ENCODE assay signal across 22 cellular contexts in the genomic region with DNA sequence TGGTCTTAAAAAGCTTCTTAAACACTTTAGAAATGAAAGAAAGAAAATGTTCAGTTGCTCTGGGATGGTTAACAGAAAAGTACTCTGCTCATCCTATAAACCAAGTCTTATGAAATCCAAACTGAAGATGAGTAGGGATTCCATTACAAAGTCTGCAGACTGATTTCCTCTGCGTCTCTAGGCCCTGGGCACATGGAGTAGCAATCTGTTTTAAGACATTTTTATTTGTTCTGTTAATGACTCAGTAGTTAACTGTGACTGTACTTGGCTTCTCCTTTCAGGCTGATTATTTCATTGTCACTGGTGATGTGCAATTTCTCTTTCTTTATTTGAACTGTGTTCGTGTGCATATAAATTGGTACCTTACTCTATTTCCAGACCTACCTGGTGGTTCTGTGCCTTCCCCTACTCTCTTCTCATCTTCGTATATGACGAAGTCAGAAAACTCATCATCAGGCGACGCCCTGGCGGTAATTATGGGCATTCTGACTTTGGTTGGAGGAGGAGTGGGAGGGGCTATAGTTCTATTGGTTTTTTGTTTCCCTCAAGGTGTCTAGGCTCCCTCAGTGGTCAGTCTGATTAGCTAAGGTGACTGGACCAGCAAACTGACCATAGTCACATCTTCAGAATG. TPM values are rescaled to one million over a fixed set of nuclear protein-coding genes. Genes with fewer than 3 reads are reported as not detected.
DNase-seq lines count a peak whose midpoint lies in the region; ATAC-seq, FAIRE-seq and TF ChIP-seq lines count a peak whose summit lies in the region.
"Had no signal": no experiment of that assay in that cellular context is flagged by ENCODE, and none has a peak within 500 bp of the region (broad histone marks: within the 10 kb centered on the region; RNA-seq: fewer than 3 reads in every experiment).

No MANE protein-coding gene starts in this region.

- H3F3A ChIP-seq in GM23248 (ENCODE audit: insufficient read depth), result peaks cover 26% of the 10 kb centered on the region

- intact Hi-C loops in activated naive CD4-positive, alpha-beta T cell treated with anti-CD3 and anti-CD28 coated beads for 36 hours (cut with micrococcal nuclease), result no loop called here
- intact Hi-C loops in K562 (cut with micrococcal nuclease), result no loop called here
- intact Hi-C loops in naive thymus-derived CD4-positive, alpha-beta T cell (cut with micrococcal nuclease), result no loop called here

- no peaks in the 10 kb centered on the region for H3K27me3 Mint-ChIP-seq in activated naive CD4-positive, alpha-beta T cell treated with anti-CD3 and anti-CD28 coated beads for 36 hours (ENCODE audit: low read depth)
- no peaks in the 10 kb centered on the region for H3K27me3 Mint-ChIP-seq in naive thymus-derived CD4-positive, alpha-beta T cell
- H3K27me3 Mint-ChIP-seq: stimulated activated naive CD8-positive, alpha-beta T cell treated with anti-CD3 and anti-CD28 coated beads, Interleukin-15, Interleukin-2, amounts not matched to agents 100 ng/mL and 50 ng/mL, for 24 hours; type B pancreatic cell had no signal

- no peaks in the 10 kb centered on the region for H3K79me2 ChIP-seq in GM23248 (ENCODE audit: insufficient read depth)
- H3K79me2 ChIP-seq in K562 (ENCODE audit: control insufficient read depth, insufficient read depth, low read length), result no peaks in the 10 kb centered on the region

- CTCF ChIA-PET in activated naive CD4-positive, alpha-beta T cell treated with anti-CD3 and anti-CD28 coated beads for 36 hours (lab: Charles Lee), result interaction anchor here (0.9 to 2.0 kb wide), 3 partner anchors 9 to 81 kb away, joined by 3 to 12 read pairs (median 4); no protein-coding TSS in a partner anchor
- CTCF ChIA-PET in K562 (lab: Yijun Ruan, JAX; ENCODE audit: low intra/inter-chr PET ratio), result no interaction called here
- CTCF ChIA-PET in naive thymus-derived CD4-positive, alpha-beta T cell (lab: Charles Lee), result interaction anchor here (0.9 kb wide), 1 partner anchor 9 kb away, joined by 3 read pairs; no protein-coding TSS in a partner anchor

- H3K4me3 ChIP-seq in GM23248 (no peak overlapping the region), K562 (no peak overlapping the region)
- H3K4me3 ChIP-seq in naive thymus-derived CD4-positive, alpha-beta T cell (ENCODE audit: low read length), result no peak overlapping the region

- H3K9me3 Mint-ChIP-seq in activated naive CD4-positive, alpha-beta T cell treated with anti-CD3 and anti-CD28 coated beads for 36 hours, result no peaks in the 10 kb centered on the region
- no peaks in the 10 kb centered on the region for H3K9me3 Mint-ChIP-seq in naive thymus-derived CD4-positive, alpha-beta T cell
- H3K9me3 Mint-ChIP-seq: endodermal cell; stimulated activated naive CD8-positive, alpha-beta T cell treated with anti-CD3 and anti-CD28 coated beads, Interleukin-15, Interleukin-2, amounts not matched to agents 100 ng/mL and 50 ng/mL, for 24 hours; type B pancreatic cell had no signal

- H3K4me1 ChIP-seq in GM23248 (ENCODE audit: insufficient read depth), result no peaks in the 10 kb centered on the region
- peaks cover 14 to 41% of the 10 kb centered on the region in 2 experiments; a peak in 3 of 5 replicates for H3K4me1 ChIP-seq in K562 (replicated peaks in 1 of 2; ENCODE audit: control insufficient read depth in 2 of 2, insufficient read depth in 2 of 2, low read length in 2 of 2)
- H3K4me1 ChIP-seq in naive thymus-derived CD4-positive, alpha-beta T cell (ENCODE audit: control insufficient read depth in 2 of 2, insufficient read depth in 2 of 2, low read length in 2 of 2), result peaks cover 3 to 5% of the 10 kb centered on the region in 2 donors

- H3K27ac Mint-ChIP-seq in activated naive CD4-positive, alpha-beta T cell treated with anti-CD3 and anti-CD28 coated beads for 36 hours, result peak overlapping the region; percentile 20
- H3K27ac Mint-ChIP-seq in naive thymus-derived CD4-positive, alpha-beta T cell, result peak overlapping the region in 7 of 9 donors; percentile 16 to 86 (median 83)
- H3K27ac Mint-ChIP-seq: endodermal cell had no signal

- DNase-seq in activated naive CD4-positive, alpha-beta T cell treated with anti-CD3 and anti-CD28 coated beads for 36 hours, result no peak
- no peak for DNase-seq in activated naive CD4-positive, alpha-beta T cell treated with anti-CD3 and anti-CD28 coated beads, Interleukin-2, amount 50 U/mL, for 16 hours
- DNase-seq in GM23248, result peak; percentile 45
- no peak for DNase-seq in K562 (ENCODE audit: extremely low read depth in 1 of 4, low spot score in 3 of 4)
- no peak for DNase-seq in naive thymus-derived CD4-positive, alpha-beta T cell
- DNase-seq in GM12891 (ENCODE audit: insufficient read length, low spot score), result no peak
- no peak for DNase-seq in activated effector memory CD4-positive, alpha-beta T cell treated with anti-CD3 and anti-CD28 coated beads, Interleukin-2, amount 50 U/mL, for 16 hours
- no peak for DNase-seq in NCI-H1930 (lab: John Stamatoyannopoulos, UW)
- DNase-seq: activated CD4-positive, alpha-beta T cell treated with anti-CD3 and anti-CD28 coated beads, Interleukin-2, amount 50 U/mL, for 1 hour; aorta; cerebellar nuclear complex; DMS79 treated with DMSO at 0.1 percent for 48 hours; endodermal cell; NCI-H1417; NCI-H2171; NCI-H774 had no signal

- H3K4me3 Mint-ChIP-seq in activated naive CD4-positive, alpha-beta T cell treated with anti-CD3 and anti-CD28 coated beads for 36 hours, result no peak overlapping the region
- no peak overlapping the region for H3K4me3 Mint-ChIP-seq in naive thymus-derived CD4-positive, alpha-beta T cell
- H3K4me3 Mint-ChIP-seq: endodermal cell, type B pancreatic cell had no signal

- BruUV-seq in K562 (replicated peaks; lab: Mats Ljungman, UMichigan), result no TSS peak

- H3K9me3 ChIP-seq in GM23248 (ENCODE audit: low read depth), result no peaks in the 10 kb centered on the region
- H3K9me3 ChIP-seq in K562 (replicated peaks; ENCODE audit: control insufficient read depth, insufficient read depth, low read depth, low read length), result no peaks in the 10 kb centered on the region
- no peaks in the 10 kb centered on the region for H3K9me3 ChIP-seq in naive thymus-derived CD4-positive, alpha-beta T cell (ENCODE audit: control insufficient read depth in 2 of 3, low read length in 3 of 3)

- H3K9me1 ChIP-seq in K562 (ENCODE audit: control insufficient read depth, insufficient read depth, low read length), result no peaks in the 10 kb centered on the region

- peaks cover 30% of the 10 kb centered on the region for H3K4me1 Mint-ChIP-seq in activated naive CD4-positive, alpha-beta T cell treated with anti-CD3 and anti-CD28 coated beads for 36 hours (ENCODE audit: low read depth)
- H3K4me1 Mint-ChIP-seq in naive thymus-derived CD4-positive, alpha-beta T cell, result peaks cover 13 to 61% (median 39%) of the 10 kb centered on the region in 7 donors

- H3K36me3 Mint-ChIP-seq in activated naive CD4-positive, alpha-beta T cell treated with anti-CD3 and anti-CD28 coated beads for 36 hours (ENCODE audit: low read depth), result peaks cover 81% of the 10 kb centered on the region
- H3K36me3 Mint-ChIP-seq in naive thymus-derived CD4-positive, alpha-beta T cell, result peaks cover 42 to 89% (median 59%) of the 10 kb centered on the region in 5 donors

- peak overlapping the region; percentile 34; the same call in 1 of the 2 replicates for H3K27ac ChIP-seq in GM23248
- no peak overlapping the region for H3K27ac ChIP-seq in K562 (ENCODE audit: extremely low read depth, low read depth, low read length)
- no peak overlapping the region for H3K27ac ChIP-seq in naive thymus-derived CD4-positive, alpha-beta T cell (ENCODE audit: low read depth, low read length)

- H4K20me1 ChIP-seq in GM23248 (ENCODE audit: insufficient read depth) (no peaks in the 10 kb centered on the region), K562 (replicated peaks; ENCODE audit: control insufficient read depth, insufficient read depth, low read length) (no peaks in the 10 kb centered on the region; the same call in 1 of the 2 replicates)

- no peaks in the 10 kb centered on the region for H3K9me2 ChIP-seq in GM23248 (ENCODE audit: insufficient read depth)

- TF ChIP-seq POLR2A in K562 (conservative IDR thresholded peaks at IDR 0.05) (no peak), GM12891 (IDR thresholded peaks at IDR 0.05; ENCODE audit: low read depth, low read length) (no peak)

- in situ Hi-C loops in GM23248 (cut with MboI) (no loop called here), K562 (cut with MboI) (no loop called here)

- WGBS in GM23248 (ENCODE audit: low coverage in 1 of 2, low lambda C conversion rate in 2 of 2, missing lambda C conversion rate in 2 of 2), 2 experiments, result 73 to 76% methylated on average over 7 of the region's 7 CpGs
- WGBS in K562 (ENCODE audit: insufficient coverage, low coverage, missing lambda C conversion rate), result 85% methylated on average over 7 of the region's 7 CpGs

- H3K9ac ChIP-seq in GM23248, result no peak overlapping the region; the same call in 1 of the 2 replicates
- H3K9ac ChIP-seq in K562 (ENCODE audit: insufficient read depth in 1 of 2, low read depth in 2 of 2, low read length in 2 of 2), result no peak overlapping the region

- POLR2A ChIA-PET in K562 (lab: Yijun Ruan, JAX), result interaction anchor here (0.6 to 3.4 kb wide), 6 partner anchors 12 to 1420 kb away, joined by 3 to 14 read pairs (median 4); no protein-coding TSS in a partner anchor
- POLR2A ChIA-PET in naive thymus-derived CD4-positive, alpha-beta T cell (lab: Charles Lee), result interaction anchor here (1.1 kb wide), 1 partner anchor 21 kb away, joined by 3 read pairs; no protein-coding TSS in a partner anchor

- no peak for ATAC-seq in K562
- ATAC-seq in naive thymus-derived CD4-positive, alpha-beta T cell, result no peak
- ATAC-seq: SK-N-SH treated with all-trans-retinoic acid at 6 μM for 48 hours had no signal

- TF ChIP-seq EP300 in K562 (IDR thresholded peaks at IDR 0.05; ENCODE audit: low read length), result no peak

- H3K4me2 ChIP-seq in GM23248 (ENCODE audit: unreplicated experiment) (no peak overlapping the region), K562 (ENCODE audit: insufficient read depth, low read length) (no peak overlapping the region)

- TF ChIP-seq RAD21 in K562 (CRISPR knock-in tag; conservative IDR thresholded peaks at IDR 0.05 in 1 of 2, IDR thresholded peaks at IDR 0.05 in 1 of 2), result no peak

- no peak for TF ChIP-seq CTCF in K562 (IDR thresholded peaks at IDR 0.05 in 2 of 3, conservative IDR thresholded peaks at IDR 0.05 in 1 of 3; ENCODE audit: insufficient read depth in 2 of 3, low read depth in 1 of 3, low read length in 3 of 3)

- no peak for FAIRE-seq in K562 (lab: Jason Lieb, UNC)
- FAIRE-seq in GM12891 (lab: Jason Lieb, UNC), result no peak
- FAIRE-seq: GM19239, H1, HTR-8/SVneo had no signal

- H3K36me3 ChIP-seq in GM23248 (ENCODE audit: low read depth), result peaks cover 74% of the 10 kb centered on the region
- H3K36me3 ChIP-seq in K562 (ENCODE audit: control insufficient read depth, insufficient read depth, low read length), result peaks cover 97% of the 10 kb centered on the region
- peaks cover 46 to 95% (median 47%) of the 10 kb centered on the region in 3 experiments for H3K36me3 ChIP-seq in naive thymus-derived CD4-positive, alpha-beta T cell (ENCODE audit: control insufficient read depth in 2 of 3, insufficient read depth in 3 of 3, low read length in 3 of 3)

- H3K27me3 ChIP-seq in GM23248 (replicated peaks; ENCODE audit: insufficient read depth) (no peaks in the 10 kb centered on the region), K562 (ENCODE audit: control insufficient read depth in 2 of 2, insufficient read depth in 2 of 2, low read length in 2 of 2) (no peaks in the 10 kb centered on the region)
- no peaks in the 10 kb centered on the region for H3K27me3 ChIP-seq in naive thymus-derived CD4-positive, alpha-beta T cell (ENCODE audit: control insufficient read depth in 2 of 2, insufficient read depth in 2 of 2, low read length in 2 of 2)

- H2AFZ ChIP-seq in GM23248 (no peak overlapping the region), K562 (ENCODE audit: low read depth, low read length) (no peak overlapping the region)

RNA-seq across cellular contexts. Expression of gene ATP1A1, which starts 30.6 kb away (rescaled TPM):
- total RNA-seq in activated naive CD4-positive, alpha-beta T cell treated with anti-CD3 and anti-CD28 coated beads for 36 hours, result 100 to 1,000 TPM; 360 to 370 TPM
- total RNA-seq in GM23248 (2014; rRNA removed; shearing (Covaris generic)), result 50.2 and 66.4 TPM in 2 replicates
- polyA plus RNA-seq in GM23248 (2016; fragmentation: Nextera tagmentation; extraction: Ambion mirVana) (108 and 116 TPM in 2 replicates), K562 (2011; rRNA removed) (358 and 513 TPM in 2 replicates), K562 (2014; fragmentation: Illumina TruSeq; extraction: Trizol) (358 and 388 TPM in 2 replicates), K562 (2014; fragmentation: Nextera tagmentation; extraction: Ambion mirVana) (100 to 1,000 TPM; 113 to 135 TPM), K562 (2014; rRNA removed) (261 and 293 TPM in 2 replicates)
- 725 and 867 TPM in 2 replicates for total RNA-seq in K562 (2011; cell fraction: chromatin; rRNA removed; ENCODE audit: low replicate concordance)
- total RNA-seq in K562 (2011; cell fraction: nucleolus; rRNA removed), result 1,035 and 1,106 TPM in 2 replicates
- total RNA-seq in K562 (2011; cell fraction: nucleoplasm; rRNA removed), result 881 and 968 TPM in 2 replicates
- total RNA-seq in K562 (2014; rRNA removed) (234 and 262 TPM in 2 replicates), K562 (2014; rRNA removed; fragmentation: Illumina TruSeq; extraction: Trizol) (109 and 122 TPM in 2 replicates), K562 (2015; rRNA removed; fragmentation: Illumina TruSeq; extraction: Trizol) (99.3 and 103 TPM in 2 replicates), K562 (2021) (319 and 354 TPM in 2 replicates)
- 378 and 399 TPM in 2 replicates for polyA plus RNA-seq in K562 (2011; cell fraction: cytosol; rRNA removed)
- polyA plus RNA-seq in K562 (2011; cell fraction: nucleus; rRNA removed), result 255 and 257 TPM in 2 replicates
- 185 and 295 TPM in 2 replicates for polyA plus RNA-seq in K562 (2012)
- polyA minus RNA-seq in K562 (2011; rRNA and poly(A)+ RNA removed), result 616 and 874 TPM in 2 replicates
- polyA minus RNA-seq in K562 (2011; cell fraction: cytosol; rRNA and poly(A)+ RNA removed), result 258 and 300 TPM in 2 replicates
- 138 and 192 TPM in 2 replicates for polyA minus RNA-seq in K562 (2011; cell fraction: nucleus; rRNA and poly(A)+ RNA removed)
- 100 to 1,000 TPM; 228 to 315 (median 287) TPM for total RNA-seq in naive thymus-derived CD4-positive, alpha-beta T cell
- 10 to 100 TPM; 75.0 to 86.0 TPM for polyA plus RNA-seq in naive thymus-derived CD4-positive, alpha-beta T cell
- polyA plus RNA-seq in GM12891 (2012; ENCODE audit: low read depth, missing spikeins), result 209 TPM
